ENCODE assay signal across 10 cellular contexts in the genomic region with DNA sequence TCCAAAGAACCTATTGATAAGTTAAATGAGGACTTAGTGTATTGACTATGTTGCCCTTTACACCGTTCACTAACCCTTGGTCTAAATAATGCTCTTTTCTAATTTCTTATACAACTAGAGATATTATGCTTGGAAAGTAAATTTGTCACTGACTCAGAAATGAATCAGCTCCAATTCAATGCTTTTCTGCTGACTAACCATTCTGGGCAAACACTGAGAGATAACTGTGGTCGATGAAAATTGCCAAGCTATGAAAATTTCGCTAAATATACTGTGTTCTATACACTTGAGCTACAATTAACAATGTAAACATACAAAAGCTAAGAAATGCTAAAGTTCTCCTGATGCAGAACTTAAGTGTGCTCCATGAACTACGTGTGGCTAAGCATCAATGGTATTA. TPM values are rescaled to one million over a fixed set of nuclear protein-coding genes. Genes with fewer than 3 reads are reported as not detected.
DNase-seq lines count a peak whose midpoint lies in the region; ATAC-seq and TF ChIP-seq lines count a peak whose summit lies in the region.
"Had no signal": no experiment of that assay in that cellular context is flagged by ENCODE, and none has a peak within 500 bp of the region (broad histone marks: within the 10 kb centered on the region; RNA-seq: fewer than 3 reads in every experiment).

No MANE protein-coding gene starts in this region.

- in situ Hi-C loops in astrocyte of the spinal cord (cut with HindIII; ENCODE audit: low sequenced_read_pairs), result no loop called here

- H3K27me3 ChIP-seq in left ventricle myocardium inferior (ENCODE audit: low read depth) (no peaks in the 10 kb centered on the region), aorta (ENCODE audit: control insufficient read depth in 1 of 2, insufficient read depth in 2 of 2, low read length in 1 of 2) (no peaks in the 10 kb centered on the region), MG63 (no peaks in the 10 kb centered on the region)
- H3K27me3 ChIP-seq: BE2C had no signal

- H3K36me3 ChIP-seq in left ventricle myocardium inferior (peaks cover 36% of the 10 kb centered on the region), aorta (ENCODE audit: control insufficient read depth in 1 of 2, insufficient read depth in 2 of 2, low read length in 1 of 2) (peaks cover 4 to 5% of the 10 kb centered on the region in 2 donors), MG63 (peaks cover 26% of the 10 kb centered on the region)

- DNase-seq in left ventricle myocardium inferior (no peak), left ventricle myocardium superior (no peak), astrocyte of the spinal cord (ENCODE audit: low read depth, low spot score) (peak; percentile 92), inferior parietal cortex (ENCODE audit: extremely low spot score) (peak; percentile 63), aorta (no peak), NCI-H82 treated with DMSO at 0.1 percent for 48 hours (lab: John Stamatoyannopoulos, UW; ENCODE audit: unreplicated experiment) (no peak), MG63 (no peak)
- DNase-seq: BE2C, NCI-H187 had no signal

- TF ChIP-seq CTCF in left ventricle myocardium inferior (IDR thresholded peaks at IDR 0.05; ENCODE audit: borderline replicate concordance) (no peak), astrocyte of the spinal cord (IDR thresholded peaks at IDR 0.05; ENCODE audit: low read depth, low read length) (no peak)

- no peak for ATAC-seq in left ventricle myocardium superior
- peak; percentile 69 for ATAC-seq in aorta (ENCODE audit: low FRiP score)
- ATAC-seq in GM18517 (IDR thresholded peaks at IDR 0.05; ENCODE audit: unreplicated experiment), result no peak

- no peak overlapping the region for H3K4me3 ChIP-seq in left ventricle myocardium inferior
- no peak overlapping the region for H3K4me3 ChIP-seq in astrocyte of the spinal cord (ENCODE audit: low read depth, low read length)
- H3K4me3 ChIP-seq in aorta (ENCODE audit: low read length in 2 of 2), result no peak overlapping the region
- H3K4me3 ChIP-seq in MG63, result no peak overlapping the region

- intact Hi-C loops in left ventricle myocardium inferior (cut with micrococcal nuclease) (no loop called here), left ventricle myocardium superior (cut with micrococcal nuclease) (no loop called here), aorta (cut with DNase I) (loop anchor here in 1 of 2 donors (2.0 kb wide), 1 partner anchor 47 kb away; the partner anchor contains the start of gene GSTA4)

- H3K4me1 ChIP-seq in left ventricle myocardium inferior, result peaks cover 61% of the 10 kb centered on the region
- H3K4me1 ChIP-seq in aorta (ENCODE audit: control insufficient read depth in 1 of 2, insufficient read depth in 2 of 2, low read length in 2 of 2), result peaks cover 5 to 11% of the 10 kb centered on the region in 2 donors
- H3K4me1 ChIP-seq: BE2C had no signal

- WGBS in aorta, 2 donors, result 4 to 7% methylated on average over 4 of the region's 4 CpGs

- H3K9me3 ChIP-seq in left ventricle myocardium inferior (replicated peaks), result no peaks in the 10 kb centered on the region
- H3K9me3 ChIP-seq in aorta (ENCODE audit: control insufficient read depth, low read length), result no peaks in the 10 kb centered on the region
- H3K9me3 ChIP-seq in MG63, result no peaks in the 10 kb centered on the region
- H3K9me3 ChIP-seq: BE2C had no signal

- H3K27ac ChIP-seq in left ventricle myocardium inferior (replicated peaks), result peak overlapping the region; percentile 70
- H3K27ac ChIP-seq in aorta (ENCODE audit: low read depth in 1 of 2, low read length in 2 of 2), result no peak overlapping the region

RNA-seq across cellular contexts. Expression of gene CILK1, which starts 19.5 kb away (rescaled TPM):
- total RNA-seq in left ventricle myocardium inferior (8.4 TPM), left ventricle myocardium superior (7.5 TPM), aorta (10 to 100 TPM; 15.9 to 22.5 TPM)
- polyA plus RNA-seq in aorta, result 1 to 10 TPM; 7.2 to 7.5 TPM
- total RNA-seq in MG63 (2014; rRNA removed; shearing (Covaris generic); ENCODE audit: low replicate concordance), result 2.0 and 2.9 TPM in 2 replicates

RNA-seq across cellular contexts. Expression of gene FBXO9, which starts 23.1 kb away (rescaled TPM):
- 56.4 TPM for total RNA-seq in left ventricle myocardium inferior
- 54.9 TPM for total RNA-seq in left ventricle myocardium superior
- total RNA-seq in aorta, result 100 to 1,000 TPM in 1 of 2 donors, 10 to 100 TPM in 1; 86.5 to 112 TPM
- polyA plus RNA-seq in aorta, result 10 to 100 TPM; 44.2 to 62.4 TPM
- 19.3 and 41.2 TPM in 2 replicates for total RNA-seq in MG63 (2014; rRNA removed; shearing (Covaris generic); ENCODE audit: low replicate concordance)

RNA-seq across cellular contexts. Expression of gene GSTA4, which starts 47.0 kb away (rescaled TPM):
- total RNA-seq in left ventricle myocardium inferior, result 9.4 TPM
- total RNA-seq in left ventricle myocardium superior, result 8.0 TPM
- total RNA-seq in aorta, result 10 to 100 TPM; 18.8 to 20.3 TPM
- 10 to 100 TPM; 19.7 to 31.9 TPM for polyA plus RNA-seq in aorta
- 15.3 and 28.5 TPM in 2 replicates for total RNA-seq in MG63 (2014; rRNA removed; shearing (Covaris generic); ENCODE audit: low replicate concordance)

Comparison
In these comparisons a context has a peak if more than half of its experiments do, and no peak if none do; other contexts are left out.
1. DNase-seq: peak in astrocyte of the spinal cord (single experiment) and inferior parietal cortex (single experiment); none in left ventricle myocardium inferior (single experiment), left ventricle myocardium superior (single experiment), aorta (0 of 2), NCI-H82 treated with DMSO at 0.1 percent for 48 hours (single experiment) and MG63 (single experiment).